In genomic region chr5:139864716-139865483, GRCh38 we compare ENCODE assay signal across 8 cellular contexts.
"Had no signal": no experiment of that assay in that cellular context is flagged by ENCODE, and none has a peak within 500 bp of the region (broad histone marks: within the 10 kb centered on the region; RNA-seq: fewer than 3 reads in every experiment).

No MANE protein-coding gene starts in this region.

- H3K4me2 ChIP-seq: KMS-11 had no signal

- DNase-seq: activated gamma-delta T cell, NCI-H510A, NCI-H526 treated with DMSO at 0.1 percent for 48 hours, T1000 had no signal

- H3K36me3 ChIP-seq: brain microvascular endothelial cell, cardiac muscle cell had no signal

- H3K27ac ChIP-seq: brain microvascular endothelial cell, cardiac muscle cell, KMS-11, SK-N-MC had no signal

- H3K27me3 ChIP-seq: cardiac muscle cell had no signal

- H3K4me3 ChIP-seq: cardiac muscle cell, SK-N-MC had no signal
